ENCODE assay signal across 1 cellular context in the genomic region with DNA sequence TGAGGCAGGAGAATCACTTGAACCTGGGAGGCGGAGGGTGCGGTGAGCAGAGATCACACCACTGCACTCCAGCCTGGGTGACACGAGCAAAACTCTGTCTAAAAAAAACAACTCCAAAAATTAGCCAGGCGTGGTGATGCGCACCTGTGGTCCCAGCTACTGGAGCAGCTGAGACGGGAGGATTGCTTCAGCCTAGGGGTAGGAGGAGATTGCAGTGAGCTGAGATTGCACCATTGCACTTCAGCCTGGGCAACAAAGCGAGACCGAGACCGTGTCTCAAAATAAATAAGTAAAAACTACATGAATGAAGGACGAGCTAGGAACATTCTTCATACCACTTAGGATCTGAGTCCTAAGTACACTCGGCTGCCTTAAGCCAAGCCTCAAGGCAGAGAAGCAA.
TF ChIP-seq lines count a peak whose summit lies in the region.

No MANE protein-coding gene starts in this region.

TF ChIP-seq in endothelial cell of umbilical vein, 7 proteins besides CTCF, POLR2A, EP300 and RAD21 (continued from another document):
- TF ChIP-seq, protein P1, sequence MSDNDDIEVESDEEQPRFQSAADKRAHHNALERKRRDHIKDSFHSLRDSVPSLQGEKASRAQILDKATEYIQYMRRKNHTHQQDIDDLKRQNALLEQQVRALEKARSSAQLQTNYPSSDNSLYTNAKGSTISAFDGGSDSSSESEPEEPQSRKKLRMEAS (IDR thresholded peaks at IDR 0.05; ENCODE audit: insufficient read depth, insufficient read length), result no peak
